ENCODE assay signal across 1 cellular context in the genomic region with DNA sequence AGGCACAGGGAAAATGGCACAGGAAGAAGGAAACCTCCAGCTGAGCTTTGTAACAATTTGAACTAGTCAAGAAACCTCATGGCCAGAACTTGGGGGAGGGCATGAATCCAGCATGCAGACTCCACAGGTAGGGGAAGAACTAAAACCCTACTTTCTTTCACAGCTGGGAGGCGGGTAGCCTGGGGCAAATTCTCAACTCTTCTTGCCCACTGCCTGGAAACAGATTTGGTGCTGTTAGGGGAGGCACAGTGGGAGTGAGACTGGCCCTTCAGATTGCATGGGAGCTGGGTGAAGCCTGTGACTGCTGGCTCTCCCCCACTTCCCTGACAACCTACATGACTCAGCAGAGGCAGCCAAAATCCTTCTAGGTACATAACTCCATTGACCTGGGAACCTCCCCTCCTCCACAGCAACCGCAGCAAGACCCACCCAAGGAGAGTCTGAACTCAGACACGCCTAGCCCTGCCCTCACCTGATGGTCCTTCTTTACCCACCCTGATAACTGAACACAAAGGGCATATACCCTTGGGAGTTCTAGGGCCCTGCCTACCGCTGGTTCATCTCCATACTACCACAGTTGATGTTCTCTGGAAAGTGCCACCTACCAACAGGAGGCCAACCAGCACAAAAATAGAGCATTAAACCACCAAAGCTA.
TF ChIP-seq lines count a peak whose summit lies in the region.

No MANE protein-coding gene starts in this region.

TF ChIP-seq in K562, 482 proteins besides CTCF, POLR2A, EP300 and RAD21 (continued from another document and continues in another):
- no peak for TF ChIP-seq SAFB2 (IDR thresholded peaks at IDR 0.05; ENCODE audit: borderline replicate concordance, low read depth, low read length, severe bottlenecking)
- no peak for TF ChIP-seq HNRNPLL (IDR thresholded peaks at IDR 0.05; ENCODE audit: low read depth, low read length, poor library complexity, severe bottlenecking)
- no peak for TF ChIP-seq NCOA4 (IDR thresholded peaks at IDR 0.05; ENCODE audit: partially characterized antibody)
- TF ChIP-seq, protein P1, sequence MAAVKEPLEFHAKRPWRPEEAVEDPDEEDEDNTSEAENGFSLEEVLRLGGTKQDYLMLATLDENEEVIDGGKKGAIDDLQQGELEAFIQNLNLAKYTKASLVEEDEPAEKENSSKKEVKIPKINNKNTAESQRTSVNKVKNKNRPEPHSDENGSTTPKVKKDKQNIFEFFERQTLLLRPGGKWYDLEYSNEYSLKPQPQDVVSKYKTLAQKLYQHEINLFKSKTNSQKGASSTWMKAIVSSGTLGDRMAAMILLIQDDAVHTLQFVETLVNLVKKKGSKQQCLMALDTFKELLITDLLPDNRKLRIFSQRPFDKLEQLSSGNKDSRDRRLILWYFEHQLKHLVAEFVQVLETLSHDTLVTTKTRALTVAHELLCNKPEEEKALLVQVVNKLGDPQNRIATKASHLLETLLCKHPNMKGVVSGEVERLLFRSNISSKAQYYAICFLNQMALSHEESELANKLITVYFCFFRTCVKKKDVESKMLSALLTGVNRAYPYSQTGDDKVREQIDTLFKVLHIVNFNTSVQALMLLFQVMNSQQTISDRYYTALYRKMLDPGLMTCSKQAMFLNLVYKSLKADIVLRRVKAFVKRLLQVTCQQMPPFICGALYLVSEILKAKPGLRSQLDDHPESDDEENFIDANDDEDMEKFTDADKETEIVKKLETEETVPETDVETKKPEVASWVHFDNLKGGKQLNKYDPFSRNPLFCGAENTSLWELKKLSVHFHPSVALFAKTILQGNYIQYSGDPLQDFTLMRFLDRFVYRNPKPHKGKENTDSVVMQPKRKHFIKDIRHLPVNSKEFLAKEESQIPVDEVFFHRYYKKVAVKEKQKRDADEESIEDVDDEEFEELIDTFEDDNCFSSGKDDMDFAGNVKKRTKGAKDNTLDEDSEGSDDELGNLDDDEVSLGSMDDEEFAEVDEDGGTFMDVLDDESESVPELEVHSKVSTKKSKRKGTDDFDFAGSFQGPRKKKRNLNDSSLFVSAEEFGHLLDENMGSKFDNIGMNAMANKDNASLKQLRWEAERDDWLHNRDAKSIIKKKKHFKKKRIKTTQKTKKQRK (IDR thresholded peaks at IDR 0.05; ENCODE audit: borderline replicate concordance, low read depth, low read length) = no peak
- TF ChIP-seq, protein P2, sequence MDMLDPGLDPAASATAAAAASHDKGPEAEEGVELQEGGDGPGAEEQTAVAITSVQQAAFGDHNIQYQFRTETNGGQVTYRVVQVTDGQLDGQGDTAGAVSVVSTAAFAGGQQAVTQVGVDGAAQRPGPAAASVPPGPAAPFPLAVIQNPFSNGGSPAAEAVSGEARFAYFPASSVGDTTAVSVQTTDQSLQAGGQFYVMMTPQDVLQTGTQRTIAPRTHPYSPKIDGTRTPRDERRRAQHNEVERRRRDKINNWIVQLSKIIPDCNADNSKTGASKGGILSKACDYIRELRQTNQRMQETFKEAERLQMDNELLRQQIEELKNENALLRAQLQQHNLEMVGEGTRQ (CRISPR knock-in tag; IDR thresholded peaks at IDR 0.05) = no peak
- no peak for TF ChIP-seq ZNF41 (CRISPR knock-in tag; conservative IDR thresholded peaks at IDR 0.05)
- no peak for TF ChIP-seq COPS2 (conservative IDR thresholded peaks at IDR 0.05)
- TF ChIP-seq ZNF695 (CRISPR knock-in tag; IDR thresholded peaks at IDR 0.05) = no peak
- TF ChIP-seq HMGN3 (IDR thresholded peaks at IDR 0.05; ENCODE audit: borderline replicate concordance, extremely low read depth, insufficient read length, low read depth, low read length) = no peak
- no peak for TF ChIP-seq TEAD4 (IDR thresholded peaks at IDR 0.05; ENCODE audit: low read length)
- TF ChIP-seq TEAD4 (CRISPR knock-in tag; IDR thresholded peaks at IDR 0.05; ENCODE audit: borderline replicate concordance) = no peak
- TF ChIP-seq, protein P3, sequence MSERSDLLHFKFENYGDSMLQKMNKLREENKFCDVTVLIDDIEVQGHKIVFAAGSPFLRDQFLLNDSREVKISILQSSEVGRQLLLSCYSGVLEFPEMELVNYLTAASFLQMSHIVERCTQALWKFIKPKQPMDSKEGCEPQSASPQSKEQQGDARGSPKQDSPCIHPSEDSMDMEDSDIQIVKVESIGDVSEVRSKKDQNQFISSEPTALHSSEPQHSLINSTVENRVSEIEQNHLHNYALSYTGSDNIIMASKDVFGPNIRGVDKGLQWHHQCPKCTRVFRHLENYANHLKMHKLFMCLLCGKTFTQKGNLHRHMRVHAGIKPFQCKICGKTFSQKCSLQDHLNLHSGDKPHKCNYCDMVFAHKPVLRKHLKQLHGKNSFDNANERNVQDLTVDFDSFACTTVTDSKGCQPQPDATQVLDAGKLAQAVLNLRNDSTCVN (CRISPR knock-in tag; IDR thresholded peaks at IDR 0.05) = peak; percentile 83; the same call in 1 of the 2 replicates
- no peak; the same call in 1 of the 2 replicates for TF ChIP-seq KLF1 (tag; IDR thresholded peaks at IDR 0.05)
- TF ChIP-seq ZNF184 (CRISPR knock-in tag; IDR thresholded peaks at IDR 0.05) = no peak
- TF ChIP-seq, protein P4, sequence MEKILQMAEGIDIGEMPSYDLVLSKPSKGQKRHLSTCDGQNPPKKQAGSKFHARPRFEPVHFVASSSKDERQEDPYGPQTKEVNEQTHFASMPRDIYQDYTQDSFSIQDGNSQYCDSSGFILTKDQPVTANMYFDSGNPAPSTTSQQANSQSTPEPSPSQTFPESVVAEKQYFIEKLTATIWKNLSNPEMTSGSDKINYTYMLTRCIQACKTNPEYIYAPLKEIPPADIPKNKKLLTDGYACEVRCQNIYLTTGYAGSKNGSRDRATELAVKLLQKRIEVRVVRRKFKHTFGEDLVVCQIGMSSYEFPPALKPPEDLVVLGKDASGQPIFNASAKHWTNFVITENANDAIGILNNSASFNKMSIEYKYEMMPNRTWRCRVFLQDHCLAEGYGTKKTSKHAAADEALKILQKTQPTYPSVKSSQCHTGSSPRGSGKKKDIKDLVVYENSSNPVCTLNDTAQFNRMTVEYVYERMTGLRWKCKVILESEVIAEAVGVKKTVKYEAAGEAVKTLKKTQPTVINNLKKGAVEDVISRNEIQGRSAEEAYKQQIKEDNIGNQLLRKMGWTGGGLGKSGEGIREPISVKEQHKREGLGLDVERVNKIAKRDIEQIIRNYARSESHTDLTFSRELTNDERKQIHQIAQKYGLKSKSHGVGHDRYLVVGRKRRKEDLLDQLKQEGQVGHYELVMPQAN (IDR thresholded peaks at IDR 0.05; ENCODE audit: borderline replicate concordance) = no peak
- peak; percentile 52; the same call in 1 of the 2 replicates for TF ChIP-seq ZNF589 (CRISPR knock-in tag; IDR thresholded peaks at IDR 0.05; ENCODE audit: low read depth)
- TF ChIP-seq NCOA1 (IDR thresholded peaks at IDR 0.05; ENCODE audit: low read depth) = 0 out of 2 replicates have a peak, but pooled peaks have one; percentile 72
- no peak for TF ChIP-seq SIRT6 (IDR thresholded peaks at IDR 0.05; ENCODE audit: low read depth, low read length)
- TF ChIP-seq POU5F1 (IDR thresholded peaks at IDR 0.05; ENCODE audit: borderline replicate concordance, low read depth, low read length, partially characterized antibody) = no peak
- TF ChIP-seq SUPT5H (IDR thresholded peaks at IDR 0.05) = peak; percentile 47; the same call in 1 of the 2 replicates
- TF ChIP-seq, protein P5, sequence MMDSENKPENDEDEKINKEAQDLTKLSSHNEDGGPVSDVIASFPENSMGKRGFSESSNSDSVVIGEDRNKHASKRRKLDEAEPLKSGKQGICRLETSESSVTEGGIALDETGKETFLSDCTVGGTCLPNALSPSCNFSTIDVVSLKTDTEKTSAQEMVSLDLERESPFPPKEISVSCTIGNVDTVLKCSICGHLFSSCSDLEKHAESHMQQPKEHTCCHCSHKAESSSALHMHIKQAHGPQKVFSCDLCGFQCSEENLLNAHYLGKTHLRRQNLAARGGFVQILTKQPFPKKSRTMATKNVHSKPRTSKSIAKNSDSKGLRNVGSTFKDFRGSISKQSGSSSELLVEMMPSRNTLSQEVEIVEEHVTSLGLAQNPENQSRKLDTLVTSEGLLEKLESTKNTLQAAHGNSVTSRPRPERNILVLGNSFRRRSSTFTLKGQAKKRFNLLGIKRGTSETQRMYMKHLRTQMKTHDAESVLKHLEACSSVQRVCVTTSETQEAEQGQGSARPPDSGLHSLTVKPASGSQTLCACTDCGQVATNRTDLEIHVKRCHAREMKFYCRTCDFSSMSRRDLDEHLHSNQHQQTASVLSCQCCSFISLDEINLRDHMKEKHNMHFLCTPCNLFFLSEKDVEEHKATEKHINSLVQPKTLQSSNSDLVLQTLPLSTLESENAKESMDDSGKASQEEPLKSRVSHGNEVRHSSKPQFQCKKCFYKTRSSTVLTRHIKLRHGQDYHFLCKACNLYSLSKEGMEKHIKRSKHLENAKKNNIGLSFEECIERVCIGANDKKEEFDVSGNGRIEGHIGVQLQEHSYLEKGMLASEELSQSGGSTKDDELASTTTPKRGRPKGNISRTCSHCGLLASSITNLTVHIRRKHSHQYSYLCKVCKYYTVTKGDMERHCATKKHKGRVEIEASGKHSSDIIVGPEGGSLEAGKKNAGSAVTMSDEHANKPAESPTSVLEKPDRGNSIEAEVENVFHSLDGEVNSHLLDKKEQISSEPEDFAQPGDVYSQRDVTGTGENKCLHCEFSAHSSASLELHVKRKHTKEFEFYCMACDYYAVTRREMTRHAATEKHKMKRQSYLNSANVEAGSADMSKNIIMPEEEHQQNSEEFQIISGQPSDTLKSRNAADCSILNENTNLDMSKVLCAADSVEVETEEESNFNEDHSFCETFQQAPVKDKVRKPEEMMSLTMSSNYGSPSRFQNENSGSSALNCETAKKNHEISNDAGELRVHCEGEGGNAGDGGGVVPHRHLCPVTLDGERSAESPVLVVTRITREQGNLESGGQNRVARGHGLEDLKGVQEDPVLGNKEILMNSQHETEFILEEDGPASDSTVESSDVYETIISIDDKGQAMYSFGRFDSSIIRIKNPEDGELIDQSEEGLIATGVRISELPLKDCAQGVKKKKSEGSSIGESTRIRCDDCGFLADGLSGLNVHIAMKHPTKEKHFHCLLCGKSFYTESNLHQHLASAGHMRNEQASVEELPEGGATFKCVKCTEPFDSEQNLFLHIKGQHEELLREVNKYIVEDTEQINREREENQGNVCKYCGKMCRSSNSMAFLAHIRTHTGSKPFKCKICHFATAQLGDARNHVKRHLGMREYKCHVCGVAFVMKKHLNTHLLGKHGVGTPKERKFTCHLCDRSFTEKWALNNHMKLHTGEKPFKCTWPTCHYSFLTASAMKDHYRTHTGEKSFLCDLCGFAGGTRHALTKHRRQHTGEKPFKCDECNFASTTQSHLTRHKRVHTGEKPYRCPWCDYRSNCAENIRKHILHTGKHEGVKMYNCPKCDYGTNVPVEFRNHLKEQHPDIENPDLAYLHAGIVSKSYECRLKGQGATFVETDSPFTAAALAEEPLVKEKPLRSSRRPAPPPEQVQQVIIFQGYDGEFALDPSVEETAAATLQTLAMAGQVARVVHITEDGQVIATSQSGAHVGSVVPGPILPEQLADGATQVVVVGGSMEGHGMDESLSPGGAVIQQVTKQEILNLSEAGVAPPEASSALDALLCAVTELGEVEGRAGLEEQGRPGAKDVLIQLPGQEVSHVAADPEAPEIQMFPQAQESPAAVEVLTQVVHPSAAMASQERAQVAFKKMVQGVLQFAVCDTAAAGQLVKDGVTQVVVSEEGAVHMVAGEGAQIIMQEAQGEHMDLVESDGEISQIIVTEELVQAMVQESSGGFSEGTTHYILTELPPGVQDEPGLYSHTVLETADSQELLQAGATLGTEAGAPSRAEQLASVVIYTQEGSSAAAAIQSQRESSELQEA (IDR thresholded peaks at IDR 0.05; ENCODE audit: low read depth) = no peak
- TF ChIP-seq ZNF24 (IDR thresholded peaks at IDR 0.05) = no peak
- peak; percentile 56; the same call in 1 of the 2 replicates for TF ChIP-seq CXXC5 (CRISPR knock-in tag; IDR thresholded peaks at IDR 0.05)
- 0 out of 2 replicates have a peak, but pooled peaks have one; percentile 47 for TF ChIP-seq LCOR (CRISPR knock-in tag; IDR thresholded peaks at IDR 0.05)
- TF ChIP-seq LARP7 (IDR thresholded peaks at IDR 0.05) = 0 out of 2 replicates have a peak, but pooled peaks have one; percentile 27
- TF ChIP-seq, protein P6, sequence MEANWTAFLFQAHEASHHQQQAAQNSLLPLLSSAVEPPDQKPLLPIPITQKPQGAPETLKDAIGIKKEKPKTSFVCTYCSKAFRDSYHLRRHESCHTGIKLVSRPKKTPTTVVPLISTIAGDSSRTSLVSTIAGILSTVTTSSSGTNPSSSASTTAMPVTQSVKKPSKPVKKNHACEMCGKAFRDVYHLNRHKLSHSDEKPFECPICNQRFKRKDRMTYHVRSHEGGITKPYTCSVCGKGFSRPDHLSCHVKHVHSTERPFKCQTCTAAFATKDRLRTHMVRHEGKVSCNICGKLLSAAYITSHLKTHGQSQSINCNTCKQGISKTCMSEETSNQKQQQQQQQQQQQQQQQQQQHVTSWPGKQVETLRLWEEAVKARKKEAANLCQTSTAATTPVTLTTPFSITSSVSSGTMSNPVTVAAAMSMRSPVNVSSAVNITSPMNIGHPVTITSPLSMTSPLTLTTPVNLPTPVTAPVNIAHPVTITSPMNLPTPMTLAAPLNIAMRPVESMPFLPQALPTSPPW (CRISPR knock-in tag; IDR thresholded peaks at IDR 0.05) = peak; percentile 65
- TF ChIP-seq KAT7 (CRISPR knock-in tag; IDR thresholded peaks at IDR 0.05; ENCODE audit: borderline replicate concordance) = 0 out of 2 replicates have a peak, but pooled peaks have one; percentile 46
- no peak for TF ChIP-seq ZNF143 (CRISPR knock-in tag; IDR thresholded peaks at IDR 0.05)
- TF ChIP-seq CSDE1 (IDR thresholded peaks at IDR 0.05) = no peak
- TF ChIP-seq, protein P7, sequence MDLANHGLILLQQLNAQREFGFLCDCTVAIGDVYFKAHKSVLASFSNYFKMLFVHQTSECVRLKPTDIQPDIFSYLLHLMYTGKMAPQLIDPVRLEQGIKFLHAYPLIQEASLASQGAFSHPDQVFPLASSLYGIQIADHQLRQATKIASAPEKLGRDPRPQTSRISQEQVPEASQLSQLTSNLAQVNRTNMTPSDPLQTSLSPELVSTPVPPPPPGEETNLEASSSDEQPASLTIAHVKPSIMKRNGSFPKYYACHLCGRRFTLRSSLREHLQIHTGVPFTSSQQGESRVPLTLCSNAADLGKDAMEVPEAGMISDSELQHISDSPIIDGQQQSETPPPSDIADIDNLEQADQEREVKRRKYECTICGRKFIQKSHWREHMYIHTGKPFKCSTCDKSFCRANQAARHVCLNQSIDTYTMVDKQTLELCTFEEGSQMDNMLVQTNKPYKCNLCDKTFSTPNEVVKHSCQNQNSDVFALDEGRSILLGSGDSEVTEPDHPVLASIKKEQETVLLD (IDR thresholded peaks at IDR 0.05) = peak; percentile 80
- TF ChIP-seq ZNF830 (CRISPR knock-in tag; IDR thresholded peaks at IDR 0.05) = no peak
- TF ChIP-seq YY1 (IDR thresholded peaks at IDR 0.05; ENCODE audit: borderline replicate concordance in 1 of 3, control insufficient read depth in 1 of 3, extremely low read depth in 1 of 3, insufficient read depth in 3 of 3, insufficient read length in 1 of 3, insufficient replicate concordance in 2 of 3, low read depth in 1 of 3, low read length in 2 of 3) = no peak
- TF ChIP-seq RBM34 (IDR thresholded peaks at IDR 0.05; ENCODE audit: borderline replicate concordance, insufficient read depth, low read length) = no peak
- TF ChIP-seq, protein P8, sequence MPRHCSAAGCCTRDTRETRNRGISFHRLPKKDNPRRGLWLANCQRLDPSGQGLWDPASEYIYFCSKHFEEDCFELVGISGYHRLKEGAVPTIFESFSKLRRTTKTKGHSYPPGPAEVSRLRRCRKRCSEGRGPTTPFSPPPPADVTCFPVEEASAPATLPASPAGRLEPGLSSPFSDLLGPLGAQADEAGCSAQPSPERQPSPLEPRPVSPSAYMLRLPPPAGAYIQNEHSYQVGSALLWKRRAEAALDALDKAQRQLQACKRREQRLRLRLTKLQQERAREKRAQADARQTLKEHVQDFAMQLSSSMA (CRISPR knock-in tag; IDR thresholded peaks at IDR 0.05) = no peak
- TF ChIP-seq RBM17 (IDR thresholded peaks at IDR 0.05; ENCODE audit: borderline replicate concordance, low read depth, low read length) = no peak
- no peak for TF ChIP-seq ADNP (tag; IDR thresholded peaks at IDR 0.05)
- TF ChIP-seq TAF7 (tag; IDR thresholded peaks at IDR 0.05) = no peak
